1 cellular context compared by ENCODE assay signal in genomic region chr3:14124615-14125192, GRCh38.
TF ChIP-seq lines count a peak whose summit lies in the region.

CHCHD4 (minus strand) TSS chr3:14124870; CDS start chr3:14124676, 194 bp downstream.
TMEM43 (plus strand) TSS chr3:14125052; CDS start chr3:14125194, 142 bp downstream.

TF ChIP-seq in K562, 482 proteins besides CTCF, POLR2A, EP300 and RAD21 (continued from another document and continues in another):
- TF ChIP-seq ZBTB11 (CRISPR knock-in tag; IDR thresholded peaks at IDR 0.05) (peak in 2 of 3 experiments; percentile 57 to 94; a peak in 3 of 6 replicates), NCOA1 (IDR thresholded peaks at IDR 0.05; ENCODE audit: low read depth) (no peak), ILF3 (IDR thresholded peaks at IDR 0.05; ENCODE audit: borderline replicate concordance) (0 out of 2 replicates have a peak, but pooled peaks have one; percentile 5), ARNT (IDR thresholded peaks at IDR 0.05) (no peak), POLR2AphosphoS2 (IDR thresholded peaks at IDR 0.05; ENCODE audit: low read length) (no peak), ZNF766 (CRISPR knock-in tag; conservative IDR thresholded peaks at IDR 0.05) (peak; percentile 91), ZNF785 (CRISPR knock-in tag; IDR thresholded peaks at IDR 0.05) (no peak), PCBP1 (IDR thresholded peaks at IDR 0.05; ENCODE audit: low read depth, low read length, poor library complexity, severe bottlenecking) (no peak), JUND (IDR thresholded peaks at IDR 0.05; ENCODE audit: borderline replicate concordance, low read depth, low read length) (peak; percentile 28; the same call in 1 of the 2 replicates), JUND (tag; IDR thresholded peaks at IDR 0.05; ENCODE audit: borderline replicate concordance, low read depth, low read length) (peak; percentile 66; the same call in 1 of the 3 replicates), CBX2 (IDR thresholded peaks at IDR 0.05; ENCODE audit: insufficient read depth, low read length, poor library complexity, severe bottlenecking) (no peak), NR2F6 (CRISPR knock-in tag; IDR thresholded peaks at IDR 0.05) (0 out of 2 replicates have a peak, but pooled peaks have one; percentile 13), FOXK1 (CRISPR knock-in tag; IDR thresholded peaks at IDR 0.05; ENCODE audit: borderline replicate concordance) (no peak), E2F6 (IDR thresholded peaks at IDR 0.05; ENCODE audit: borderline replicate concordance in 1 of 2, extremely low read depth in 1 of 2, insufficient read depth in 1 of 2, insufficient read length in 1 of 2, low read depth in 1 of 2, low read length in 1 of 2, poor library complexity in 1 of 2, severe bottlenecking in 1 of 2) (peak; percentile 55 to 67), NCOR1 (IDR thresholded peaks at IDR 0.05) (no peak), WHSC1 (IDR thresholded peaks at IDR 0.05; ENCODE audit: low read length) (no peak), MGA (IDR thresholded peaks at IDR 0.05) (peak; percentile 56; the same call in 1 of the 2 replicates), KHSRP (IDR thresholded peaks at IDR 0.05) (no peak), ESRRB (CRISPR knock-in tag; IDR thresholded peaks at IDR 0.05; ENCODE audit: borderline replicate concordance) (no peak), TGIF2 (CRISPR knock-in tag; IDR thresholded peaks at IDR 0.05) (no peak), HNRNPH1 (optimal IDR thresholded peaks at IDR 0.05; ENCODE audit: low read depth, low read length) (no peak), ZNF57 (CRISPR knock-in tag; IDR thresholded peaks at IDR 0.05) (peak; percentile 56; the same call in 1 of the 2 replicates), PHF8 (IDR thresholded peaks at IDR 0.05; ENCODE audit: borderline replicate concordance, low read length) (peak; percentile 72; the same call in 1 of the 2 replicates), PTRF (tag; IDR thresholded peaks at IDR 0.05) (no peak), ZBTB49 (CRISPR knock-in tag; IDR thresholded peaks at IDR 0.05; ENCODE audit: borderline replicate concordance) (no peak), ZNF384 (IDR thresholded peaks at IDR 0.05; ENCODE audit: low read depth, low read length) (0 out of 2 replicates have a peak, but pooled peaks have one; percentile 8), ZNF175 (CRISPR knock-in tag; IDR thresholded peaks at IDR 0.05; ENCODE audit: low read depth) (peak; percentile 88; the same call in 1 of the 2 replicates), ZNF263 (CRISPR knock-in tag; IDR thresholded peaks at IDR 0.05; ENCODE audit: borderline replicate concordance) (no peak), STAT5A (IDR thresholded peaks at IDR 0.05; ENCODE audit: borderline replicate concordance, low read length) (no peak; the same call in 1 of the 2 replicates), SAP30 (IDR thresholded peaks at IDR 0.05; ENCODE audit: borderline replicate concordance, insufficient read depth, low read depth, low read length, poor library complexity, severe bottlenecking) (no peak), CC2D1A (IDR thresholded peaks at IDR 0.05) (no peak), AFF1 (IDR thresholded peaks at IDR 0.05; ENCODE audit: low read depth in 1 of 2, partially characterized antibody in 2 of 2) (peak in 1 of 2 experiments; percentile 96), KAT7 (CRISPR knock-in tag; IDR thresholded peaks at IDR 0.05; ENCODE audit: borderline replicate concordance) (peak; percentile 70; the same call in 1 of the 2 replicates), SMC3 (conservative IDR thresholded peaks at IDR 0.05; ENCODE audit: insufficient read depth, low read depth, low read length) (0 out of 2 replicates have a peak, but pooled peaks have one; percentile 11), CAMTA2 (CRISPR knock-in tag; conservative IDR thresholded peaks at IDR 0.05) (no peak), ZNF197 (CRISPR knock-in tag; IDR thresholded peaks at IDR 0.05; ENCODE audit: low read depth) (peak; percentile 82; the same call in 1 of the 2 replicates), NEUROD1 (IDR thresholded peaks at IDR 0.05; ENCODE audit: borderline replicate concordance, low read depth, low read length, partially characterized antibody) (no peak), ZNF583 (CRISPR knock-in tag; IDR thresholded peaks at IDR 0.05) (peak; percentile 55; the same call in 1 of the 2 replicates), ZFPM2 (CRISPR knock-in tag; IDR thresholded peaks at IDR 0.05) (0 out of 2 replicates have a peak, but pooled peaks have one; percentile 31)
